Comparison of ENCODE assay signal across 8 cellular contexts in genomic region chr12:100266802-100267602, GRCh38. TPM values are rescaled to one million over a fixed set of nuclear protein-coding genes. Genes with fewer than 3 reads are reported as not detected.
DNase-seq lines count a peak whose midpoint lies in the region; ATAC-seq and TF ChIP-seq lines count a peak whose summit lies in the region.

Gene DEPDC4 (minus strand): TSS chr12:100267079. CDS start chr12:100267076, 3 bp downstream.
A gene with protein sequence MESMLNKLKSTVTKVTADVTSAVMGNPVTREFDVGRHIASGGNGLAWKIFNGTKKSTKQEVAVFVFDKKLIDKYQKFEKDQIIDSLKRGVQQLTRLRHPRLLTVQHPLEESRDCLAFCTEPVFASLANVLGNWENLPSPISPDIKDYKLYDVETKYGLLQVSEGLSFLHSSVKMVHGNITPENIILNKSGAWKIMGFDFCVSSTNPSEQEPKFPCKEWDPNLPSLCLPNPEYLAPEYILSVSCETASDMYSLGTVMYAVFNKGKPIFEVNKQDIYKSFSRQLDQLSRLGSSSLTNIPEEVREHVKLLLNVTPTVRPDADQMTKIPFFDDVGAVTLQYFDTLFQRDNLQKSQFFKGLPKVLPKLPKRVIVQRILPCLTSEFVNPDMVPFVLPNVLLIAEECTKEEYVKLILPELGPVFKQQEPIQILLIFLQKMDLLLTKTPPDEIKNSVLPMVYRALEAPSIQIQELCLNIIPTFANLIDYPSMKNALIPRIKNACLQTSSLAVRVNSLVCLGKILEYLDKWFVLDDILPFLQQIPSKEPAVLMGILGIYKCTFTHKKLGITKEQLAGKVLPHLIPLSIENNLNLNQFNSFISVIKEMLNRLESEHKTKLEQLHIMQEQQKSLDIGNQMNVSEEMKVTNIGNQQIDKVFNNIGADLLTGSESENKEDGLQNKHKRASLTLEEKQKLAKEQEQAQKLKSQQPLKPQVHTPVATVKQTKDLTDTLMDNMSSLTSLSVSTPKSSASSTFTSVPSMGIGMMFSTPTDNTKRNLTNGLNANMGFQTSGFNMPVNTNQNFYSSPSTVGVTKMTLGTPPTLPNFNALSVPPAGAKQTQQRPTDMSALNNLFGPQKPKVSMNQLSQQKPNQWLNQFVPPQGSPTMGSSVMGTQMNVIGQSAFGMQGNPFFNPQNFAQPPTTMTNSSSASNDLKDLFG (plus strand): TSS chr12:100267177. CDS start chr12:100282971, 15,794 bp downstream.

- H3K9me3 ChIP-seq in BLaER1 treated with 17β-estradiol and CSF1 and Interleukin-3, amounts not matched to agents 10 nM and 100 nM (replicated peaks in 1 of 11), result no peaks in the 10 kb centered on the region; a peak in 1 of 22 replicates

- TF ChIP-seq CTCF in coronary artery (IDR thresholded peaks at IDR 0.05), result no peak

- H3K27me3 ChIP-seq in BLaER1 treated with 17β-estradiol and CSF1 and Interleukin-3, amounts not matched to agents 10 nM and 100 nM, result no peaks in the 10 kb centered on the region

- H3K27ac Mint-ChIP-seq in activated CD4-positive, alpha-beta T cell treated with anti-CD3 and anti-CD28 coated beads, Interleukin-2, amount 10 ng/mL, durations not matched to agents 7 days and 5 days, result peak within 1 kb of the TSS; percentile 96

- CTCF ChIA-PET in activated CD4-positive, alpha-beta T cell treated with anti-CD3 and anti-CD28 coated beads, Interleukin-2, amount 10 ng/mL, durations not matched to agents 7 days and 5 days (lab: Charles Lee), result interaction anchor here (1.0 to 3.7 kb wide), 5 partner anchors 10 to 66 kb away, joined by 3 to 12 read pairs (median 5); partner anchors contain the start of gene ACTR6

- H3K9me3 Mint-ChIP-seq in activated CD4-positive, alpha-beta T cell treated with anti-CD3 and anti-CD28 coated beads, Interleukin-2, amount 10 ng/mL, durations not matched to agents 7 days and 5 days, result no peaks in the 10 kb centered on the region

- H3K36me3 Mint-ChIP-seq in activated CD4-positive, alpha-beta T cell treated with anti-CD3 and anti-CD28 coated beads, Interleukin-2, amount 10 ng/mL, durations not matched to agents 7 days and 5 days (ENCODE audit: low read depth), result peaks cover 6% of the 10 kb centered on the region

- peak within 1 kb of the TSS; percentile 89 to 98 (median 94) for H3K27ac ChIP-seq in BLaER1 treated with 17β-estradiol and CSF1 and Interleukin-3, amounts not matched to agents 10 nM and 100 nM
- H3K27ac ChIP-seq in coronary artery, result peak within 1 kb of the TSS; percentile 95 to 99

- peak; percentile 85 to 96 for DNase-seq in NCI-H526 (lab: John Stamatoyannopoulos, UW)
- DNase-seq in activated CD4-positive, alpha-beta T cell treated with anti-CD3 and anti-CD28 coated beads, Interleukin-2, amount 10 ng/mL, durations not matched to agents 7 days and 5 days, result peak; percentile 94
- peak; percentile 99 for DNase-seq in coronary artery (ENCODE audit: low spot score)
- peak; percentile 97 to 99 for DNase-seq in left colon
- DNase-seq in stimulated activated CD4-positive, alpha-beta T cell treated with anti-CD3 and anti-CD28 coated beads, Interleukin-1b, Interleukin-23, amount 100 ng/mL, for 4 hours (ENCODE audit: low read depth in 2 of 2), result peak; percentile 92 to 98

- peaks cover 19 to 40% (median 27%) of the 10 kb centered on the region in 10 experiments for H3K4me1 ChIP-seq in BLaER1 treated with 17β-estradiol and CSF1 and Interleukin-3, amounts not matched to agents 10 nM and 100 nM

- H3K4me3 ChIP-seq in BLaER1 treated with 17β-estradiol and CSF1 and Interleukin-3, amounts not matched to agents 10 nM and 100 nM, result peak within 1 kb of the TSS; percentile 83 to 99 (median 98)
- peak within 1 kb of the TSS; percentile 90 for H3K4me3 ChIP-seq in coronary artery

- intact Hi-C loops in left colon (cut with DNase I, micrococcal nuclease), result no loop called here

- peaks cover 29% of the 10 kb centered on the region for H3K4me1 Mint-ChIP-seq in activated CD4-positive, alpha-beta T cell treated with anti-CD3 and anti-CD28 coated beads, Interleukin-2, amount 10 ng/mL, durations not matched to agents 7 days and 5 days

- peak within 1 kb of the TSS; percentile 90 for H3K4me3 Mint-ChIP-seq in activated CD4-positive, alpha-beta T cell treated with anti-CD3 and anti-CD28 coated beads, Interleukin-2, amount 10 ng/mL, durations not matched to agents 7 days and 5 days

- H4K20me1 ChIP-seq in BLaER1 treated with 17β-estradiol and CSF1 and Interleukin-3, amounts not matched to agents 10 nM and 100 nM, result peaks cover 0 to 33% (median 24%) of the 10 kb centered on the region in 11 experiments; a peak in 12 of 22 replicates

- peaks cover 0 to 9% (median 3%) of the 10 kb centered on the region in 11 experiments; a peak in 7 of 22 replicates for H3K36me3 ChIP-seq in BLaER1 treated with 17β-estradiol and CSF1 and Interleukin-3, amounts not matched to agents 10 nM and 100 nM

- POLR2A ChIA-PET in activated CD4-positive, alpha-beta T cell treated with anti-CD3 and anti-CD28 coated beads, Interleukin-2, amount 10 ng/mL, durations not matched to agents 7 days and 5 days (lab: Charles Lee), result interaction anchor here (0.6 kb wide), 1 partner anchor 60 kb away, joined by 4 read pairs; no protein-coding TSS in a partner anchor

- ATAC-seq in GM19328 (IDR thresholded peaks at IDR 0.05; ENCODE audit: unreplicated experiment) (peak; percentile 93), HG03469 (IDR thresholded peaks at IDR 0.05; ENCODE audit: unreplicated experiment) (peak; percentile 81), left colon (peak; percentile 90)

- peak within 1 kb of the TSS; percentile 73 to 97 (median 91) for H3K4me2 ChIP-seq in BLaER1 treated with 17β-estradiol and CSF1 and Interleukin-3, amounts not matched to agents 10 nM and 100 nM

- peak within 1 kb of the TSS; percentile 91 to 100 (median 97) for H3K9ac ChIP-seq in BLaER1 treated with 17β-estradiol and CSF1 and Interleukin-3, amounts not matched to agents 10 nM and 100 nM

- no peaks in the 10 kb centered on the region for H3K27me3 Mint-ChIP-seq in activated CD4-positive, alpha-beta T cell treated with anti-CD3 and anti-CD28 coated beads, Interleukin-2, amount 10 ng/mL, durations not matched to agents 7 days and 5 days

RNA-seq across cellular contexts. Expression of gene DEPDC4, which starts in this region (rescaled TPM):
- 1 to 10 TPM; 1.4 to 2.1 TPM for total RNA-seq in activated CD4-positive, alpha-beta T cell treated with anti-CD3 and anti-CD28 coated beads, Interleukin-2, amount 10 ng/mL, durations not matched to agents 7 days and 5 days
- 1 to 10 TPM; 1.7 to 3.0 TPM for total RNA-seq in left colon

RNA-seq across cellular contexts. Expression of the second gene that starts in this region (rescaled TPM):
- 10 to 100 TPM; 32.1 to 33.3 TPM for total RNA-seq in activated CD4-positive, alpha-beta T cell treated with anti-CD3 and anti-CD28 coated beads, Interleukin-2, amount 10 ng/mL, durations not matched to agents 7 days and 5 days
- 10 to 100 TPM; 65.7 to 66.0 TPM for total RNA-seq in left colon

Comparison
In these comparisons a context has a peak if more than half of its experiments do, and no peak if none do; other contexts are left out.
1. Peak in every context shown above with its lines: DNase-seq, ATAC-seq, H3K4me3 ChIP-seq and H3K27ac ChIP-seq.